ENCODE assay signal across 1 cellular context in genomic region chr17:70168979-70169706, GRCh38.
TF ChIP-seq lines count a peak whose summit lies in the region.

Gene KCNJ2 (plus strand): TSS chr17:70169532. CDS start chr17:70175040, 5,508 bp downstream.

TF ChIP-seq in GM23338, 12 proteins besides CTCF, POLR2A, EP300 and RAD21 (continued from another document):
- TF ChIP-seq, protein P1, sequence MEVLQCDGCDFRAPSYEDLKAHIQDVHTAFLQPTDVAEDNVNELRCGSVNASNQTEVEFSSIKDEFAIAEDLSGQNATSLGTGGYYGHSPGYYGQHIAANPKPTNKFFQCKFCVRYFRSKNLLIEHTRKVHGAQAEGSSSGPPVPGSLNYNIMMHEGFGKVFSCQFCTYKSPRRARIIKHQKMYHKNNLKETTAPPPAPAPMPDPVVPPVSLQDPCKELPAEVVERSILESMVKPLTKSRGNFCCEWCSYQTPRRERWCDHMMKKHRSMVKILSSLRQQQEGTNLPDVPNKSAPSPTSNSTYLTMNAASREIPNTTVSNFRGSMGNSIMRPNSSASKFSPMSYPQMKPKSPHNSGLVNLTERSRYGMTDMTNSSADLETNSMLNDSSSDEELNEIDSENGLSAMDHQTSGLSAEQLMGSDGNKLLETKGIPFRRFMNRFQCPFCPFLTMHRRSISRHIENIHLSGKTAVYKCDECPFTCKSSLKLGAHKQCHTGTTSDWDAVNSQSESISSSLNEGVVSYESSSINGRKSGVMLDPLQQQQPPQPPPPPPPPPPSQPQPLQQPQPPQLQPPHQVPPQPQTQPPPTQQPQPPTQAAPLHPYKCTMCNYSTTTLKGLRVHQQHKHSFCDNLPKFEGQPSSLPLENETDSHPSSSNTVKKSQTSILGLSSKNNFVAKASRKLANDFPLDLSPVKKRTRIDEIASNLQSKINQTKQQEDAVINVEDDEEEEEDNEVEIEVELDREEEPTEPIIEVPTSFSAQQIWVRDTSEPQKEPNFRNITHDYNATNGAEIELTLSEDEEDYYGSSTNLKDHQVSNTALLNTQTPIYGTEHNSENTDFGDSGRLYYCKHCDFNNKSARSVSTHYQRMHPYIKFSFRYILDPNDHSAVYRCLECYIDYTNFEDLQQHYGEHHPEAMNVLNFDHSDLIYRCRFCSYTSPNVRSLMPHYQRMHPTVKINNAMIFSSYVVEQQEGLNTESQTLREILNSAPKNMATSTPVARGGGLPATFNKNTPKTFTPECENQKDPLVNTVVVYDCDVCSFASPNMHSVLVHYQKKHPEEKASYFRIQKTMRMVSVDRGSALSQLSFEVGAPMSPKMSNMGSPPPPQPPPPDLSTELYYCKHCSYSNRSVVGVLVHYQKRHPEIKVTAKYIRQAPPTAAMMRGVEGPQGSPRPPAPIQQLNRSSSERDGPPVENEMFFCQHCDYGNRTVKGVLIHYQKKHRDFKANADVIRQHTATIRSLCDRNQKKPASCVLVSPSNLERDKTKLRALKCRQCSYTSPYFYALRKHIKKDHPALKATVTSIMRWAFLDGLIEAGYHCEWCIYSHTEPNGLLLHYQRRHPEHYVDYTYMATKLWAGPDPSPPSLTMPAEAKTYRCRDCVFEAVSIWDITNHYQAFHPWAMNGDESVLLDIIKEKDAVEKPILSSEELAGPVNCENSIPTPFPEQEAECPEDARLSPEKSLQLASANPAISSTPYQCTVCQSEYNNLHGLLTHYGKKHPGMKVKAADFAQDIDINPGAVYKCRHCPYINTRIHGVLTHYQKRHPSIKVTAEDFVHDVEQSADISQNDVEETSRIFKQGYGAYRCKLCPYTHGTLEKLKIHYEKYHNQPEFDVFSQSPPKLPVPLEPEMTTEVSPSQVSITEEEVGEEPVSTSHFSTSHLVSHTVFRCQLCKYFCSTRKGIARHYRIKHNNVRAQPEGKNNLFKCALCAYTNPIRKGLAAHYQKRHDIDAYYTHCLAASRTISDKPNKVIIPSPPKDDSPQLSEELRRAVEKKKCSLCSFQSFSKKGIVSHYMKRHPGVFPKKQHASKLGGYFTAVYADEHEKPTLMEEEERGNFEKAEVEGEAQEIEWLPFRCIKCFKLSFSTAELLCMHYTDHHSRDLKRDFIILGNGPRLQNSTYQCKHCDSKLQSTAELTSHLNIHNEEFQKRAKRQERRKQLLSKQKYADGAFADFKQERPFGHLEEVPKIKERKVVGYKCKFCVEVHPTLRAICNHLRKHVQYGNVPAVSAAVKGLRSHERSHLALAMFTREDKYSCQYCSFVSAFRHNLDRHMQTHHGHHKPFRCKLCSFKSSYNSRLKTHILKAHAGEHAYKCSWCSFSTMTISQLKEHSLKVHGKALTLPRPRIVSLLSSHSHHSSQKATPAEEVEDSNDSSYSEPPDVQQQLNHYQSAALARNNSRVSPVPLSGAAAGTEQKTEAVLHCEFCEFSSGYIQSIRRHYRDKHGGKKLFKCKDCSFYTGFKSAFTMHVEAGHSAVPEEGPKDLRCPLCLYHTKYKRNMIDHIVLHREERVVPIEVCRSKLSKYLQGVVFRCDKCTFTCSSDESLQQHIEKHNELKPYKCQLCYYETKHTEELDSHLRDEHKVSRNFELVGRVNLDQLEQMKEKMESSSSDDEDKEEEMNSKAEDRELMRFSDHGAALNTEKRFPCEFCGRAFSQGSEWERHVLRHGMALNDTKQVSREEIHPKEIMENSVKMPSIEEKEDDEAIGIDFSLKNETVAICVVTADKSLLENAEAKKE (CRISPR knock-in tag; IDR thresholded peaks at IDR 0.05), result no peak
